17 cellular contexts compared by ENCODE assay signal in genomic region chr7:74311305-74311744, GRCh38. TPM values are rescaled to one million over a fixed set of nuclear protein-coding genes. Genes with fewer than 3 reads are reported as not detected.
DNase-seq lines count a peak whose midpoint lies in the region; ATAC-seq and TF ChIP-seq lines count a peak whose summit lies in the region.
"Had no signal": no experiment of that assay in that cellular context is flagged by ENCODE, and none has a peak within 500 bp of the region (broad histone marks: within the 10 kb centered on the region; RNA-seq: fewer than 3 reads in every experiment).

No MANE protein-coding gene starts in this region.

- dilution Hi-C loops in IMR-90 (cut with HindIII; ENCODE audit: low sequenced_read_pairs, unreplicated experiment), result no loop called here

- H3K9ac ChIP-seq in IMR-90 (ENCODE audit: low read depth, low read length), result no peak overlapping the region
- H3K9ac ChIP-seq: neural progenitor cell had no signal

- no peak overlapping the region for H3K4me3 ChIP-seq in IMR-90 (ENCODE audit: insufficient read depth, low read depth, low read length)
- H3K4me3 ChIP-seq: neural progenitor cell had no signal

- TF ChIP-seq CTCF in IMR-90 (conservative IDR thresholded peaks at IDR 0.05; ENCODE audit: low read depth, low read length), result no peak

- peaks cover 5% of the 10 kb centered on the region for H3K9me3 Mint-ChIP-seq in activated CD4-positive, alpha-beta memory T cell treated with anti-CD3 and anti-CD28 coated beads, Interleukin-2, amount 10 ng/mL, durations not matched to agents 7 days and 5 days
- peaks cover 4% of the 10 kb centered on the region for H3K9me3 Mint-ChIP-seq in activated CD4-positive, alpha-beta memory T cell treated with anti-CD3 and anti-CD28 coated beads for 36 hours
- H3K9me3 Mint-ChIP-seq: IgD-negative memory B cell, immature natural killer cell, memory B cell, neural progenitor cell had no signal

- no peaks in the 10 kb centered on the region for H3K27me3 ChIP-seq in IMR-90 (ENCODE audit: control insufficient read depth, insufficient read depth, low read length)
- H3K27me3 ChIP-seq: neural progenitor cell had no signal

- intact Hi-C loops in activated CD4-positive, alpha-beta memory T cell treated with anti-CD3 and anti-CD28 coated beads for 36 hours (cut with micrococcal nuclease), result no loop called here
- intact Hi-C loops in IMR-90 (cut with micrococcal nuclease), result no loop called here

- POLR2A ChIA-PET in activated CD4-positive, alpha-beta memory T cell treated with anti-CD3 and anti-CD28 coated beads, Interleukin-2, amount 10 ng/mL, durations not matched to agents 7 days and 5 days (lab: Charles Lee), result no interaction called here
- POLR2A ChIA-PET in activated CD4-positive, alpha-beta memory T cell treated with anti-CD3 and anti-CD28 coated beads for 36 hours (lab: Charles Lee), result no interaction called here
- POLR2A ChIA-PET in IMR-90 (lab: Charles Lee; ENCODE audit: unreplicated experiment), result no interaction called here

- no peak overlapping the region for H4K91ac ChIP-seq in IMR-90 (ENCODE audit: insufficient read depth, low read depth, low read length)

- H4K5ac ChIP-seq in IMR-90 (ENCODE audit: low read depth, low read length), result no peak overlapping the region

- H3K27me3 Mint-ChIP-seq in activated CD4-positive, alpha-beta memory T cell treated with anti-CD3 and anti-CD28 coated beads, Interleukin-2, amount 10 ng/mL, durations not matched to agents 7 days and 5 days, result peaks cover 15% of the 10 kb centered on the region
- peaks cover 12% of the 10 kb centered on the region for H3K27me3 Mint-ChIP-seq in activated CD4-positive, alpha-beta memory T cell treated with anti-CD3 and anti-CD28 coated beads for 36 hours
- H3K27me3 Mint-ChIP-seq: IgD-negative memory B cell, memory B cell had no signal

- ATAC-seq in IMR-90 (ENCODE audit: low read depth) (no peak), GM18498 (IDR thresholded peaks at IDR 0.05; ENCODE audit: unreplicated experiment) (no peak)
- ATAC-seq: right cardiac atrium had no signal

- H2BK5ac ChIP-seq in IMR-90 (ENCODE audit: low read depth, low read length, poor library complexity, severe bottlenecking), result peak overlapping the region; percentile 50

- H3K14ac ChIP-seq in IMR-90 (replicated peaks; ENCODE audit: low read depth, low read length), result no peak overlapping the region

- H3K27ac ChIP-seq in IMR-90 (ENCODE audit: insufficient read depth, low read length), result no peak overlapping the region
- H3K27ac ChIP-seq: neural progenitor cell had no signal

- H3K9me3 ChIP-seq in IMR-90 (ENCODE audit: control insufficient read depth, insufficient read depth, low read length), result no peaks in the 10 kb centered on the region
- H3K9me3 ChIP-seq: Caco-2, thoracic aorta had no signal

- H3K36me3 ChIP-seq in IMR-90 (ENCODE audit: control insufficient read depth, insufficient read depth, low read length), result peaks cover 1% of the 10 kb centered on the region; the same call in 1 of the 2 replicates
- H3K36me3 ChIP-seq: neural progenitor cell, thoracic aorta had no signal

- no peak overlapping the region for H2AK9ac ChIP-seq in IMR-90 (replicated peaks; ENCODE audit: low read depth, low read length, poor library complexity)

- no peak overlapping the region for H2AK5ac ChIP-seq in IMR-90 (ENCODE audit: low read depth, low read length)

- no TSS peak for BruUV-seq in IMR-90 (replicated peaks; lab: Mats Ljungman, UMichigan)

- H3K23ac ChIP-seq in IMR-90 (ENCODE audit: low read depth, low read length), result no peak overlapping the region

- H3K18ac ChIP-seq in IMR-90 (ENCODE audit: low read depth, low read length), result no peak overlapping the region

- H3K56ac ChIP-seq in IMR-90 (ENCODE audit: extremely low read depth, insufficient read depth, low read length), result no peak overlapping the region

- H3K4me1 Mint-ChIP-seq in activated CD4-positive, alpha-beta memory T cell treated with anti-CD3 and anti-CD28 coated beads, Interleukin-2, amount 10 ng/mL, durations not matched to agents 7 days and 5 days, result peaks cover 26% of the 10 kb centered on the region
- H3K4me1 Mint-ChIP-seq in activated CD4-positive, alpha-beta memory T cell treated with anti-CD3 and anti-CD28 coated beads for 36 hours (ENCODE audit: low read depth), result peaks cover 15% of the 10 kb centered on the region

- H3K4me1 ChIP-seq in IMR-90 (ENCODE audit: control insufficient read depth, insufficient read depth, low read length), result peaks cover 12% of the 10 kb centered on the region
- H3K4me1 ChIP-seq: Caco-2 had no signal

- 100% methylated on average over 1 of the region's 4 CpGs; no CpG with 5 or more reads in 1 of the 2 experiments for WGBS in IMR-90 (ENCODE audit: extremely low coverage in 2 of 2, insufficient read length in 1 of 2), 2 experiments

- H2BK20ac ChIP-seq in IMR-90 (ENCODE audit: low read depth, low read length), result no peak overlapping the region

- no peak overlapping the region for H3K4ac ChIP-seq in IMR-90 (ENCODE audit: low read depth, low read length)

- H3K4me2 ChIP-seq in IMR-90 (ENCODE audit: low read depth, low read length), result no peak overlapping the region
- H3K4me2 ChIP-seq: neural progenitor cell had no signal

- TF ChIP-seq POLR2A in IMR-90 (IDR thresholded peaks at IDR 0.05; ENCODE audit: low read depth, low read length), result no peak

- H3K4me3 Mint-ChIP-seq in activated CD4-positive, alpha-beta memory T cell treated with anti-CD3 and anti-CD28 coated beads, Interleukin-2, amount 10 ng/mL, durations not matched to agents 7 days and 5 days, result no peak overlapping the region
- H3K4me3 Mint-ChIP-seq in activated CD4-positive, alpha-beta memory T cell treated with anti-CD3 and anti-CD28 coated beads for 36 hours, result no peak overlapping the region
- H3K4me3 Mint-ChIP-seq: immature natural killer cell, memory B cell, neural progenitor cell had no signal

- H4K20me1 ChIP-seq in IMR-90 (ENCODE audit: insufficient read depth, low read length), result peaks cover 82% of the 10 kb centered on the region

- H3K27ac Mint-ChIP-seq in activated CD4-positive, alpha-beta memory T cell treated with anti-CD3 and anti-CD28 coated beads, Interleukin-2, amount 10 ng/mL, durations not matched to agents 7 days and 5 days, result peak overlapping the region; percentile 72
- no peak overlapping the region for H3K27ac Mint-ChIP-seq in activated CD4-positive, alpha-beta memory T cell treated with anti-CD3 and anti-CD28 coated beads for 36 hours
- H3K27ac Mint-ChIP-seq: IgD-negative memory B cell, immature natural killer cell, memory B cell, neural progenitor cell had no signal

- peaks cover 17% of the 10 kb centered on the region for H3K9me1 ChIP-seq in IMR-90 (ENCODE audit: insufficient read depth, low read length)

- no peak overlapping the region for H2BK120ac ChIP-seq in IMR-90 (ENCODE audit: low read depth, low read length)

- in situ Hi-C loops in IMR-90 (cut with MboI; ENCODE audit: low sequenced_read_pairs), result no loop called here

- peaks cover 6% of the 10 kb centered on the region for H3K36me3 Mint-ChIP-seq in activated CD4-positive, alpha-beta memory T cell treated with anti-CD3 and anti-CD28 coated beads, Interleukin-2, amount 10 ng/mL, durations not matched to agents 7 days and 5 days (ENCODE audit: low read depth)
- peaks cover 2% of the 10 kb centered on the region for H3K36me3 Mint-ChIP-seq in activated CD4-positive, alpha-beta memory T cell treated with anti-CD3 and anti-CD28 coated beads for 36 hours
- H3K36me3 Mint-ChIP-seq: IgD-negative memory B cell, immature natural killer cell, memory B cell had no signal

- CTCF ChIA-PET in activated CD4-positive, alpha-beta memory T cell treated with anti-CD3 and anti-CD28 coated beads, Interleukin-2, amount 10 ng/mL, durations not matched to agents 7 days and 5 days (lab: Charles Lee), result interaction anchor here (0.7 kb wide), 1 partner anchor 242 kb away, joined by 5 read pairs; no protein-coding TSS in a partner anchor
- CTCF ChIA-PET in activated CD4-positive, alpha-beta memory T cell treated with anti-CD3 and anti-CD28 coated beads for 36 hours (lab: Charles Lee), result no interaction called here
- CTCF ChIA-PET in IMR-90 (lab: Yijun Ruan, JAX), result interaction anchor here (1.0 kb wide), 1 partner anchor 89 kb away, joined by 3 read pairs; no protein-coding TSS in a partner anchor

- H2BK15ac ChIP-seq in IMR-90 (ENCODE audit: low read depth, low read length), result no peak overlapping the region

- TF ChIP-seq RAD21 in IMR-90 (IDR thresholded peaks at IDR 0.05; ENCODE audit: low read length), result no peak

- peaks cover 31 to 83% of the 10 kb centered on the region in 2 experiments for H3K79me1 ChIP-seq in IMR-90 (ENCODE audit: low read depth in 1 of 2, low read length in 2 of 2)

- DNase-seq in activated CD4-positive, alpha-beta memory T cell treated with anti-CD3 and anti-CD28 coated beads, Interleukin-2, amount 10 ng/mL, durations not matched to agents 7 days and 5 days, result no peak
- no peak for DNase-seq in activated CD4-positive, alpha-beta memory T cell treated with anti-CD3 and anti-CD28 coated beads for 36 hours
- DNase-seq in IMR-90 (peak; percentile 68), amniotic epithelial cell (ENCODE audit: low read depth) (peak; percentile 32), renal cortical epithelial cell (ENCODE audit: low read depth) (peak; percentile 34), NCI-H748 treated with DMSO at 0.1 percent for 48 hours (lab: John Stamatoyannopoulos, UW) (no peak), HK-2 (ENCODE audit: unreplicated experiment) (no peak)
- DNase-seq: Caco-2; immature natural killer cell; NCI-H1417 treated with DMSO at 0.1 percent for 48 hours; right cardiac atrium; stimulated activated CD4-positive, alpha-beta T cell treated with anti-CD3 and anti-CD28 coated beads, Interleukin-2, amount 100 ng/mL, for 24 hours had no signal

- H2AFZ ChIP-seq in IMR-90 (replicated peaks; ENCODE audit: low read length, poor library complexity), result no peak overlapping the region
- H2AFZ ChIP-seq: neural progenitor cell had no signal

- no peak overlapping the region for H4K8ac ChIP-seq in IMR-90 (ENCODE audit: low read depth in 2 of 2, low read length in 2 of 2)

RNA-seq across cellular contexts. Expression of gene CLIP2, which starts 22.1 kb away (rescaled TPM):
- total RNA-seq in activated CD4-positive, alpha-beta memory T cell treated with anti-CD3 and anti-CD28 coated beads, Interleukin-2, amount 10 ng/mL, durations not matched to agents 7 days and 5 days, result 1 to 10 TPM; 1.6 TPM
- 1 to 10 TPM; 2.4 to 2.7 TPM for total RNA-seq in activated CD4-positive, alpha-beta memory T cell treated with anti-CD3 and anti-CD28 coated beads for 36 hours
- total RNA-seq in IMR-90 (2012; rRNA removed), result 18.1 and 20.3 TPM in 2 replicates
- polyA plus RNA-seq in IMR-90 (2012; rRNA removed), result 20.7 and 23.3 TPM in 2 replicates
- 14.7 and 18.2 TPM in 2 replicates for polyA plus RNA-seq in IMR-90 (2012; cell fraction: cytosol; rRNA removed)
- 16.4 and 26.3 TPM in 2 replicates for polyA plus RNA-seq in IMR-90 (2012; cell fraction: nucleus; rRNA removed; ENCODE audit: low replicate concordance)
- 23.6 and 44.9 TPM in 2 replicates for total RNA-seq in renal cortical epithelial cell

RNA-seq across cellular contexts. Expression of gene RFC2, which starts 57.1 kb away (rescaled TPM):
- total RNA-seq in activated CD4-positive, alpha-beta memory T cell treated with anti-CD3 and anti-CD28 coated beads, Interleukin-2, amount 10 ng/mL, durations not matched to agents 7 days and 5 days, result 10 to 100 TPM; 52.5 to 55.9 TPM
- total RNA-seq in activated CD4-positive, alpha-beta memory T cell treated with anti-CD3 and anti-CD28 coated beads for 36 hours, result 10 to 100 TPM; 80.8 to 81.1 TPM
- total RNA-seq in IMR-90 (2012; rRNA removed) (33.9 and 37.8 TPM in 2 replicates), renal cortical epithelial cell (8.8 and 24.7 TPM in 2 replicates)
- 23.2 and 25.2 TPM in 2 replicates for polyA plus RNA-seq in IMR-90 (2012; rRNA removed)
- polyA plus RNA-seq in IMR-90 (2012; cell fraction: cytosol; rRNA removed), result 11.9 and 31.1 TPM in 2 replicates
- 4.2 and 7.5 TPM in 2 replicates for polyA plus RNA-seq in IMR-90 (2012; cell fraction: nucleus; rRNA removed; ENCODE audit: low replicate concordance)

Comparison
In these comparisons a context has a peak if more than half of its experiments do, and no peak if none do; other contexts are left out.
1. DNase-seq: peak in IMR-90 (single experiment), amniotic epithelial cell (single experiment) and renal cortical epithelial cell (single experiment); none in activated CD4-positive, alpha-beta memory T cell treated with anti-CD3 and anti-CD28 coated beads, Interleukin-2, amount 10 ng/mL, durations not matched to agents 7 days and 5 days (single experiment), activated CD4-positive, alpha-beta memory T cell treated with anti-CD3 and anti-CD28 coated beads for 36 hours (single experiment), NCI-H748 treated with DMSO at 0.1 percent for 48 hours (single experiment) and HK-2 (single experiment).